21 cellular contexts compared by ENCODE assay signal in genomic region chr7:40716052-40716451, GRCh38.
DNase-seq lines count a peak whose midpoint lies in the region; ATAC-seq, FAIRE-seq and TF ChIP-seq lines count a peak whose summit lies in the region.
"Had no signal": no experiment of that assay in that cellular context is flagged by ENCODE, and none has a peak within 500 bp of the region (broad histone marks: within the 10 kb centered on the region; RNA-seq: fewer than 3 reads in every experiment).

No MANE protein-coding gene starts in this region.

- TF ChIP-seq CTCF in brain (conservative IDR thresholded peaks at IDR 0.05) (no peak), keratinocyte (optimal IDR thresholded peaks at IDR 0.05 in 1 of 3, IDR thresholded peaks at IDR 0.05 in 1 of 3, conservative IDR thresholded peaks at IDR 0.05 in 1 of 3; ENCODE audit: extremely low read depth in 1 of 3, insufficient read depth in 2 of 3, low read length in 3 of 3) (no peak), HFFc6 (IDR thresholded peaks at IDR 0.05) (no peak)

- H3K27ac Mint-ChIP-seq in brain (peak overlapping the region in 3 of 5 experiments; percentile 12 to 75 (median 47)), HFFc6 (no peak overlapping the region)
- H3K27ac Mint-ChIP-seq: activated T-helper 17 cell treated with anti-CD3 and anti-CD28 coated beads, Interleukin-2, amount 50 U/mL, for 72 hours; B cell; T-cell had no signal

- no peak overlapping the region for H3K27ac ChIP-seq in keratinocyte (ENCODE audit: control insufficient read depth, insufficient read depth, low read length)
- H3K27ac ChIP-seq: pancreas, VCaP had no signal

- H3K36me3 Mint-ChIP-seq in brain (no peaks in the 10 kb centered on the region), HFFc6 (ENCODE audit: low read depth) (peaks cover 7% of the 10 kb centered on the region; the same call in 1 of the 2 replicates)
- H3K36me3 Mint-ChIP-seq: T-cell had no signal

- peak; percentile 41 for DNase-seq in HTR-8/SVneo (ENCODE audit: insufficient read length, low spot score)
- no peak for DNase-seq in keratinocyte (ENCODE audit: low read depth, low spot score)
- DNase-seq in sciatic nerve (ENCODE audit: low spot score) = no peak
- DNase-seq in activated naive CD4-positive, alpha-beta T cell treated with anti-CD3 and anti-CD28 coated beads, Interleukin-2, amount 50 U/mL, for 16 hours = no peak
- DNase-seq in HFFc6 = no peak
- DNase-seq in 8988T = no peak
- DNase-seq in H4 (ENCODE audit: low spot score) = no peak
- DNase-seq: amniotic stem cell, cortex of kidney, heart right ventricle, islet precursor cell, NCI-H1092 treated with DMSO at 0.1 percent for 48 hours, NCI-H82, pancreas, RPMI8226, small intestine, T-cell had no signal

- peak; percentile 40 for ATAC-seq in sciatic nerve
- ATAC-seq: activated T-helper 17 cell treated with anti-CD3 and anti-CD28 coated beads, Interleukin-2, amount 50 U/mL, for 72 hours; heart right ventricle; T-cell had no signal

- intact Hi-C loops in sciatic nerve (cut with DNase I) = no loop called here

- H3K4me1 Mint-ChIP-seq in brain (peaks cover 52% of the 10 kb centered on the region), HFFc6 (ENCODE audit: low read depth) (peaks cover 61% of the 10 kb centered on the region)
- H3K4me1 Mint-ChIP-seq: activated T-helper 17 cell treated with anti-CD3 and anti-CD28 coated beads, Interleukin-2, amount 50 U/mL, for 72 hours; B cell; T-cell had no signal

- H3K9me1 ChIP-seq in keratinocyte (ENCODE audit: control insufficient read depth, extremely low read depth, insufficient read depth, low read length) = no peaks in the 10 kb centered on the region

- H3K9me3 Mint-ChIP-seq in brain = no peaks in the 10 kb centered on the region
- no peaks in the 10 kb centered on the region for H3K9me3 Mint-ChIP-seq in HFFc6
- H3K9me3 Mint-ChIP-seq: T-cell had no signal

- no peak overlapping the region for H2AFZ ChIP-seq in keratinocyte (ENCODE audit: control insufficient read depth, low read length)

- H3K9ac ChIP-seq in keratinocyte (ENCODE audit: control insufficient read depth, extremely low read depth, insufficient read depth, low read length) = no peak overlapping the region

- H3K9me3 ChIP-seq in keratinocyte (ENCODE audit: control insufficient read depth, low read depth, low read length) = no peaks in the 10 kb centered on the region
- H3K9me3 ChIP-seq: heart right ventricle, pancreas had no signal

- no peak overlapping the region for H3K4me2 ChIP-seq in keratinocyte (ENCODE audit: control insufficient read depth, extremely low read depth, insufficient read depth, low read depth, low read length)

- H3K36me3 ChIP-seq in keratinocyte (ENCODE audit: control insufficient read depth in 2 of 2, extremely low read depth in 1 of 2, insufficient read depth in 2 of 2, low read length in 2 of 2) = no peaks in the 10 kb centered on the region
- H3K36me3 ChIP-seq: heart right ventricle, pancreas had no signal

- dilution Hi-C loops in keratinocyte (cut with MboI; ENCODE audit: extremely low pct_ligation_motif_present, low sequenced_read_pairs) = no loop called here

- peaks cover 3% of the 10 kb centered on the region for H3K27me3 Mint-ChIP-seq in brain
- no peaks in the 10 kb centered on the region for H3K27me3 Mint-ChIP-seq in HFFc6 (ENCODE audit: insufficient read depth)
- H3K27me3 Mint-ChIP-seq: activated T-helper 17 cell treated with anti-CD3 and anti-CD28 coated beads, Interleukin-2, amount 50 U/mL, for 72 hours; T-cell had no signal

- no peaks in the 10 kb centered on the region for H3K27me3 ChIP-seq in keratinocyte (ENCODE audit: control insufficient read depth, extremely low read depth, insufficient read depth, low read length)
- H3K27me3 ChIP-seq: heart right ventricle, pancreas had no signal

- peaks cover 33% of the 10 kb centered on the region for H3K4me1 ChIP-seq in keratinocyte (ENCODE audit: control insufficient read depth, extremely low read depth, insufficient read depth, low read length)

- no peak overlapping the region for H3K4me3 ChIP-seq in keratinocyte (ENCODE audit: control insufficient read depth in 2 of 3, extremely low read depth in 1 of 3, insufficient read depth in 2 of 3, low read depth in 1 of 3, low read length in 3 of 3)
- H3K4me3 ChIP-seq: heart right ventricle, pancreas had no signal

- no peaks in the 10 kb centered on the region for H4K20me1 ChIP-seq in keratinocyte (ENCODE audit: control insufficient read depth, extremely low read depth, insufficient read depth, low read length)

- H3K4me3 Mint-ChIP-seq in brain (no peak overlapping the region), HFFc6 (no peak overlapping the region)
- H3K4me3 Mint-ChIP-seq: activated T-helper 17 cell treated with anti-CD3 and anti-CD28 coated beads, Interleukin-2, amount 50 U/mL, for 72 hours; B cell; T-cell had no signal

- no peaks in the 10 kb centered on the region for H3K79me2 ChIP-seq in keratinocyte (ENCODE audit: control insufficient read depth, insufficient read depth, low read length)

- no peak for FAIRE-seq in HTR-8/SVneo (lab: Jason Lieb, UNC)
- FAIRE-seq in keratinocyte (lab: Jason Lieb, UNC) = peak; percentile 76
- FAIRE-seq: small intestine had no signal
